ENCODE assay signal across 8 cellular contexts in the genomic region with DNA sequence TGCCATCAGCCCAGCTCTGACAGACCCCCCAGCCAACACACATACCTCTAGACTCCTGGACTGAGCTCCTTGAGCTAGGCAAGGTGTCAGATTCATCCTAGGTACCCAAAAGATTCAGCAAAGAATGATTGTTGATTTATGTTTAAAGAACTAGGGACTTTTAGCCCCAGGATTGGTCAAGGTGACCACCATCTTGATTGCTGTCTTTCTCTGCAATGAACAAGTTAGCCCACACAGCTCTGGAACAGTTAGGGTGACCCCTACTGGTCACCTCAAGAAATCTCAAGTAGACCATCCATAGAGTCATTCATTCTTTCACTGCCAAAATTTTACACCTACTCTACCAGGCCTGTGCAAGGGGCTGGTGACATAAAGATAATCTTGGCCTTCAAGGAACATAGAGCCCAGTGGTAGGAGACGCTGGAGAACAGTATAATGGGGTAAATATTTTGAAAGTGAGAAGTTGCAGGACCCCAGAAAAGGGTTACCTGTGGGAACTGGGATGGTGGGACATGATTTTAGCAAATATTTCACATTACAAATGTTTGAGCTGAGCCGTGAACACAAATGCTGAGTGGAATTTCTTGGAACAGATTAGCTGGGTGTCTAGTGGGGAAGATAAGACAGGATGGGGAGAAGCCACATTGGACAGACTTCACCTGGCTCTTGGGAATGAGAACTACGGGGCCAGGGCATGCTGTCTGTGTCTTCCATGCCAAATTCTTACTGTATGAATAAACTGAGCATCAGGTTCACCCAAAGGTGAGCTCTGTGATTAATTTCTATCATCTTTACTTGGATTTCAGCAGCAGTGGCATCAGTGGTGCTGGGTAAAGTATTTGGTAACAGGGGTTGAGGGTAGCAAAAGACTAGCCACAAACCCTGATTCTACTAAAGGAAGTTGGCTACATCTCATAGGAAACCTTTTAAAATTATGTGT. TPM values are rescaled to one million over a fixed set of nuclear protein-coding genes. Genes with fewer than 3 reads are reported as not detected.
DNase-seq lines count a peak whose midpoint lies in the region; ATAC-seq and TF ChIP-seq lines count a peak whose summit lies in the region.

No MANE protein-coding gene starts in this region.

- no peak for TF ChIP-seq POLR2A in esophagus muscularis mucosa (IDR thresholded peaks at IDR 0.05; ENCODE audit: low read depth)

- no peak for TF ChIP-seq EP300 in esophagus muscularis mucosa (IDR thresholded peaks at IDR 0.05)

- peak; percentile 76 for TF ChIP-seq CTCF in DOHH2 (IDR thresholded peaks at IDR 0.05; ENCODE audit: low read depth, low read length, poor library complexity, severe bottlenecking)
- TF ChIP-seq CTCF in WERI-Rb-1 (IDR thresholded peaks at IDR 0.05; ENCODE audit: low read depth, low read length): peak; percentile 72
- peak; percentile 48 to 58 (median 54) for TF ChIP-seq CTCF in esophagus muscularis mucosa (IDR thresholded peaks at IDR 0.05)

- H4K20me1 ChIP-seq in DOHH2 (ENCODE audit: control insufficient read depth, insufficient read depth, low read depth, low read length): no peaks in the 10 kb centered on the region

- H3K4me3 ChIP-seq in DOHH2 (ENCODE audit: low read length) (no peak overlapping the region), WERI-Rb-1 (ENCODE audit: low read depth, low read length) (no peak overlapping the region), esophagus muscularis mucosa (no peak overlapping the region)
- no peak overlapping the region for H3K4me3 ChIP-seq in naive thymus-derived CD4-positive, alpha-beta T cell (ENCODE audit: low read length)

- H3K9me3 ChIP-seq in DOHH2 (ENCODE audit: control insufficient read depth, insufficient read depth, low read length) (no peaks in the 10 kb centered on the region), WERI-Rb-1 (ENCODE audit: severe bottlenecking) (no peaks in the 10 kb centered on the region), esophagus muscularis mucosa (no peaks in the 10 kb centered on the region)
- no peaks in the 10 kb centered on the region for H3K9me3 ChIP-seq in naive thymus-derived CD4-positive, alpha-beta T cell (ENCODE audit: control insufficient read depth in 2 of 3, low read length in 3 of 3)

- H3K36me3 ChIP-seq in DOHH2 (ENCODE audit: control insufficient read depth, low read length) (no peaks in the 10 kb centered on the region), WERI-Rb-1 (no peaks in the 10 kb centered on the region), esophagus muscularis mucosa (peaks cover 0 to 9% (median 0%) of the 10 kb centered on the region in 4 donors)
- no peaks in the 10 kb centered on the region for H3K36me3 ChIP-seq in naive thymus-derived CD4-positive, alpha-beta T cell (ENCODE audit: control insufficient read depth in 2 of 3, insufficient read depth in 3 of 3, low read length in 3 of 3)

- peak; percentile 49 for DNase-seq in NCI-H146 (lab: John Stamatoyannopoulos, UW)
- DNase-seq in WERI-Rb-1: peak; percentile 29
- no peak for DNase-seq in esophagus muscularis mucosa (ENCODE audit: extremely low spot score)
- DNase-seq in naive thymus-derived CD4-positive, alpha-beta T cell: peak in 6 of 9 donors; percentile 11 to 63 (median 56)
- no peak for DNase-seq in T-helper 9 cell

- H3K4me1 ChIP-seq in DOHH2 (ENCODE audit: control insufficient read depth, low read length) (peaks cover 5% of the 10 kb centered on the region), esophagus muscularis mucosa (peaks cover 61 to 100% (median 99%) of the 10 kb centered on the region in 4 donors)
- no peaks in the 10 kb centered on the region for H3K4me1 ChIP-seq in naive thymus-derived CD4-positive, alpha-beta T cell (ENCODE audit: control insufficient read depth in 2 of 2, insufficient read depth in 2 of 2, low read length in 2 of 2)

- intact Hi-C loops in esophagus muscularis mucosa (cut with DNase I): no loop called here
- intact Hi-C loops in naive thymus-derived CD4-positive, alpha-beta T cell (cut with micrococcal nuclease): loop anchor here (1.0 to 10.0 kb wide), 8 partner anchors 80 to 450 kb away; a partner anchor contains a TSS

- no peaks in the 10 kb centered on the region for H3K36me3 Mint-ChIP-seq in naive thymus-derived CD4-positive, alpha-beta T cell

- CTCF ChIA-PET in naive thymus-derived CD4-positive, alpha-beta T cell (lab: Charles Lee): interaction anchor here (0.7 to 7.6 kb wide), 17 partner anchors 9 to 250 kb away, joined by 3 to 81 read pairs (median 4); a partner anchor contains a TSS

- no peaks in the 10 kb centered on the region for H3K79me2 ChIP-seq in DOHH2 (ENCODE audit: control insufficient read depth, low read length)

- no peak overlapping the region for H3K4me3 Mint-ChIP-seq in naive thymus-derived CD4-positive, alpha-beta T cell

- peaks cover 0 to 34% (median 0%) of the 10 kb centered on the region in 7 donors for H3K4me1 Mint-ChIP-seq in naive thymus-derived CD4-positive, alpha-beta T cell

- POLR2A ChIA-PET in naive thymus-derived CD4-positive, alpha-beta T cell (lab: Charles Lee): interaction anchor here (0.8 to 1.7 kb wide), 2 partner anchors 241 to 252 kb away, joined by 3 to 9 read pairs; no protein-coding TSS in a partner anchor

- no peaks in the 10 kb centered on the region for H3K9me2 ChIP-seq in DOHH2 (replicated peaks; ENCODE audit: control insufficient read depth, low read length)

- no peak overlapping the region for H3K4me2 ChIP-seq in DOHH2 (ENCODE audit: low read length)

- peak overlapping the region in 1 of 9 donors; percentile 25 for H3K27ac Mint-ChIP-seq in naive thymus-derived CD4-positive, alpha-beta T cell

- no peaks in the 10 kb centered on the region for H3K27me3 Mint-ChIP-seq in naive thymus-derived CD4-positive, alpha-beta T cell

- H3K9me3 Mint-ChIP-seq in naive thymus-derived CD4-positive, alpha-beta T cell: no peaks in the 10 kb centered on the region

- H3K27ac ChIP-seq in DOHH2 (ENCODE audit: low read depth, low read length) (no peak overlapping the region), WERI-Rb-1 (no peak overlapping the region), esophagus muscularis mucosa (replicated peaks in 1 of 4) (peak overlapping the region; percentile 85 to 90 (median 86))
- H3K27ac ChIP-seq in naive thymus-derived CD4-positive, alpha-beta T cell (ENCODE audit: low read depth, low read length): no peak overlapping the region

- no peaks in the 10 kb centered on the region for H3F3A ChIP-seq in DOHH2 (ENCODE audit: control insufficient read depth, insufficient read depth)

- no peaks in the 10 kb centered on the region for H3K27me3 ChIP-seq in DOHH2 (ENCODE audit: control insufficient read depth, low read length)
- no peaks in the 10 kb centered on the region for H3K27me3 ChIP-seq in WERI-Rb-1 (ENCODE audit: insufficient read depth, low read depth, severe bottlenecking)
- H3K27me3 ChIP-seq in esophagus muscularis mucosa: no peaks in the 10 kb centered on the region
- no peaks in the 10 kb centered on the region for H3K27me3 ChIP-seq in naive thymus-derived CD4-positive, alpha-beta T cell (ENCODE audit: control insufficient read depth in 2 of 2, insufficient read depth in 2 of 2, low read length in 2 of 2)

- 60% methylated on average over 3 of the region's 3 CpGs for WGBS in esophagus muscularis mucosa

- ATAC-seq in GM21390 (IDR thresholded peaks at IDR 0.05; ENCODE audit: unreplicated experiment) (peak; percentile 55), HG03378 (IDR thresholded peaks at IDR 0.05; ENCODE audit: unreplicated experiment) (no peak)
- peak; percentile 89 for ATAC-seq in naive thymus-derived CD4-positive, alpha-beta T cell

RNA-seq across cellular contexts. Expression of a gene that starts 39.1 kb away (rescaled TPM):
- total RNA-seq in esophagus muscularis mucosa: 100 to 1,000 TPM; 205 to 338 (median 276) TPM
- total RNA-seq in naive thymus-derived CD4-positive, alpha-beta T cell: 1 to 10 TPM in 1 of 5 experiments, under 1 TPM in 1, not detected in 3; 0.11 to 1.4 TPM
- polyA plus RNA-seq in naive thymus-derived CD4-positive, alpha-beta T cell: not detected

Comparison
In these comparisons a context has a peak if more than half of its experiments do, and no peak if none do; other contexts are left out.
1. H3K27ac ChIP-seq: peak in esophagus muscularis mucosa (4 of 4); none in DOHH2 (single experiment), WERI-Rb-1 (single experiment) and naive thymus-derived CD4-positive, alpha-beta T cell (single experiment).
2. DNase-seq: peak in NCI-H146 (single experiment), WERI-Rb-1 (single experiment) and naive thymus-derived CD4-positive, alpha-beta T cell (6 of 9); none in esophagus muscularis mucosa (single experiment) and T-helper 9 cell (single experiment).
3. RNA of a gene that starts 39.1 kb away (total RNA-seq): 205 to 338 TPM in esophagus muscularis mucosa; 0.11 to 1.4 TPM in naive thymus-derived CD4-positive, alpha-beta T cell; every median in the first group is over 10 times any median in the second.
4. Peak in every context shown above with its lines, with median percentiles within 50 percentile points of each other: CTCF ChIP-seq.